In genomic region chr12:50070314-50071060, GRCh38 we compare ENCODE assay signal across 8 cellular contexts. TPM values are rescaled to one million over a fixed set of nuclear protein-coding genes. Genes with fewer than 3 reads are reported as not detected.
A peak's percentile ranks its signal among the peaks of the same experiment; 100 is the strongest.
DNase-seq lines count a peak whose midpoint lies in the region; ATAC-seq, FAIRE-seq and TF ChIP-seq lines count a peak whose summit lies in the region.

No MANE protein-coding gene starts in this region.

- no peaks in the 10 kb centered on the region for H3K9me3 Mint-ChIP-seq in activated CD4-positive, alpha-beta T cell treated with anti-CD3 and anti-CD28 coated beads for 36 hours (ENCODE audit: low read depth)

- H3K27me3 ChIP-seq in dorsolateral prefrontal cortex = no peaks in the 10 kb centered on the region

- CTCF ChIA-PET in activated CD4-positive, alpha-beta T cell treated with anti-CD3 and anti-CD28 coated beads for 36 hours (lab: Charles Lee) = interaction anchor here (0.5 to 10.0 kb wide), 40 partner anchors 8 to 715 kb away, joined by 3 to 146 read pairs (median 4); partner anchors contain the start of genes COX14 and SMARCD1

- no peaks in the 10 kb centered on the region for H3K27me3 Mint-ChIP-seq in activated CD4-positive, alpha-beta T cell treated with anti-CD3 and anti-CD28 coated beads for 36 hours

- peak overlapping the region in 6 of 59 donors; percentile 17 to 57 (median 32) for H3K27ac ChIP-seq in dorsolateral prefrontal cortex

- intact Hi-C loops in activated CD4-positive, alpha-beta T cell treated with anti-CD3 and anti-CD28 coated beads for 36 hours (cut with DNase I, micrococcal nuclease) = loop anchor here (1.0 kb wide), 2 partner anchors 31 to 103 kb away; no protein-coding TSS in a partner anchor
- intact Hi-C loops in dorsolateral prefrontal cortex (cut with DNase I) = loop anchor here (1.0 to 10.0 kb wide), 4 partner anchors 103 to 296 kb away; no protein-coding TSS in a partner anchor

- peak; percentile 48 for FAIRE-seq in H54 (lab: Jason Lieb, UNC)

- POLR2A ChIA-PET in activated CD4-positive, alpha-beta T cell treated with anti-CD3 and anti-CD28 coated beads for 36 hours (lab: Charles Lee) = no interaction called here

- no peak overlapping the region for H3K4me3 Mint-ChIP-seq in activated CD4-positive, alpha-beta T cell treated with anti-CD3 and anti-CD28 coated beads for 36 hours

- H3K4me3 ChIP-seq in AG10803 (ENCODE audit: low read length) (no peak overlapping the region), dorsolateral prefrontal cortex (no peak overlapping the region)

- H3K4me1 Mint-ChIP-seq in activated CD4-positive, alpha-beta T cell treated with anti-CD3 and anti-CD28 coated beads for 36 hours = peaks cover 8% of the 10 kb centered on the region

- no peak overlapping the region for H3K27ac Mint-ChIP-seq in activated CD4-positive, alpha-beta T cell treated with anti-CD3 and anti-CD28 coated beads for 36 hours

- DNase-seq in AG10803 (ENCODE audit: low read depth) (peak; percentile 82), H54 (ENCODE audit: insufficient read length, low spot score) (peak; percentile 75), NCI-H460 (ENCODE audit: extremely low read depth, low read depth) (peak; percentile 80), dorsolateral prefrontal cortex (peak; percentile 55 to 87 (median 74)), medulla oblongata (ENCODE audit: extremely low spot score) (peak; percentile 91)
- DNase-seq in activated CD4-positive, alpha-beta T cell treated with anti-CD3 and anti-CD28 coated beads for 36 hours = peak; percentile 83
- DNase-seq in stimulated activated CD8-positive, alpha-beta memory T cell treated with anti-CD3 and anti-CD28 coated beads, Interleukin-12 subunit alpha, Interleukin-12 subunit beta, amount 100 ng/mL, for 1 hour (ENCODE audit: low read depth) = peak; percentile 49

- TF ChIP-seq CTCF in AG10803 (conservative IDR thresholded peaks at IDR 0.05; ENCODE audit: low read length) = peak; percentile 95
- TF ChIP-seq CTCF in dorsolateral prefrontal cortex (IDR thresholded peaks at IDR 0.05 in 54 of 56, conservative IDR thresholded peaks at IDR 0.05 in 2 of 56; ENCODE audit: low read depth in 1 of 56, partially characterized antibody in 56 of 56) = peak; percentile 70 to 98 (median 95)

- TF ChIP-seq POLR2A in H54 (IDR thresholded peaks at IDR 0.05; ENCODE audit: low read depth, low read length) = no peak

- no peaks in the 10 kb centered on the region for H3K36me3 Mint-ChIP-seq in activated CD4-positive, alpha-beta T cell treated with anti-CD3 and anti-CD28 coated beads for 36 hours (ENCODE audit: low read depth)

- ATAC-seq in activated CD4-positive, alpha-beta T cell treated with anti-CD3 and anti-CD28 coated beads for 36 hours = peak; percentile 51
- ATAC-seq in HG02852 (IDR thresholded peaks at IDR 0.05; ENCODE audit: unreplicated experiment) = no peak

RNA-seq across cellular contexts. Expression of gene ASIC1, which starts 13.1 kb away (rescaled TPM):
- total RNA-seq in NCI-H460 (2014; rRNA removed; shearing (Covaris generic)) = 4.7 and 6.0 TPM in 2 replicates
- polyA plus RNA-seq in NCI-H460 (2014; cell fraction: nucleus; rRNA removed) = 9.4 and 11.1 TPM in 2 replicates
- total RNA-seq in activated CD4-positive, alpha-beta T cell treated with anti-CD3 and anti-CD28 coated beads for 36 hours = 1 to 10 TPM; 7.3 to 8.0 TPM
- total RNA-seq in dorsolateral prefrontal cortex = 10 to 100 TPM; 24.4 to 56.2 (median 38.4) TPM

RNA-seq across cellular contexts. Expression of gene SMARCD1, which starts 14.7 kb away (rescaled TPM):
- 70.4 and 77.0 TPM in 2 replicates for total RNA-seq in NCI-H460 (2014; rRNA removed; shearing (Covaris generic))
- polyA plus RNA-seq in NCI-H460 (2014; cell fraction: nucleus; rRNA removed) = 43.3 and 70.5 TPM in 2 replicates
- 10 to 100 TPM; 51.8 to 76.6 TPM for total RNA-seq in activated CD4-positive, alpha-beta T cell treated with anti-CD3 and anti-CD28 coated beads for 36 hours
- total RNA-seq in dorsolateral prefrontal cortex = 10 to 100 TPM; 30.8 to 66.7 (median 44.2) TPM

RNA-seq across cellular contexts. Expression of gene GPD1, which starts 33.3 kb away (rescaled TPM):
- 0.07 TPM in 1 of 2 replicates, not detected in the other for total RNA-seq in NCI-H460 (2014; rRNA removed; shearing (Covaris generic))
- 0.25 and 0.33 TPM in 2 replicates for polyA plus RNA-seq in NCI-H460 (2014; cell fraction: nucleus; rRNA removed)
- total RNA-seq in activated CD4-positive, alpha-beta T cell treated with anti-CD3 and anti-CD28 coated beads for 36 hours = under 1 TPM; 0.25 to 0.37 TPM
- total RNA-seq in dorsolateral prefrontal cortex = 10 to 100 TPM in 35 of 120 experiments, 1 to 10 TPM in 85; 2.0 to 47.2 (median 7.3) TPM

RNA-seq across cellular contexts. Expression of gene COX14, which starts 41.5 kb away (rescaled TPM):
- total RNA-seq in NCI-H460 (2014; rRNA removed; shearing (Covaris generic)) = 40.8 and 53.7 TPM in 2 replicates
- polyA plus RNA-seq in NCI-H460 (2014; cell fraction: nucleus; rRNA removed) = 15.5 and 42.4 TPM in 2 replicates
- 10 to 100 TPM; 26.8 to 44.2 TPM for total RNA-seq in activated CD4-positive, alpha-beta T cell treated with anti-CD3 and anti-CD28 coated beads for 36 hours
- total RNA-seq in dorsolateral prefrontal cortex = 10 to 100 TPM; 34.1 to 74.3 (median 53.9) TPM

RNA-seq across cellular contexts. Expression of gene RACGAP1, which starts 45.2 kb away (rescaled TPM):
- total RNA-seq in NCI-H460 (2014; rRNA removed; shearing (Covaris generic)) = 77.2 and 90.6 TPM in 2 replicates
- polyA plus RNA-seq in NCI-H460 (2014; cell fraction: nucleus; rRNA removed) = 102 and 120 TPM in 2 replicates
- total RNA-seq in activated CD4-positive, alpha-beta T cell treated with anti-CD3 and anti-CD28 coated beads for 36 hours = 100 to 1,000 TPM in 1 of 2 experiments, 10 to 100 TPM in 1; 99.7 to 118 TPM
- 10 to 100 TPM in 117 of 120 experiments, 1 to 10 TPM in 3; 9.2 to 27.7 (median 16.1) TPM for total RNA-seq in dorsolateral prefrontal cortex
